In genomic region chr12:26906024-26906423, GRCh38 we compare ENCODE assay signal across 30 cellular contexts.
"Had no signal": no experiment of that assay in that cellular context is flagged by ENCODE, and none has a peak within 500 bp of the region (broad histone marks: within the 10 kb centered on the region; RNA-seq: fewer than 3 reads in every experiment).

No MANE protein-coding gene starts in this region.

- FAIRE-seq: bronchial epithelial cell, frontal cortex, islet of Langerhans had no signal

- H3K4me1 Mint-ChIP-seq: activated naive CD4-positive, alpha-beta T cell treated with anti-CD3 and anti-CD28 coated beads, Interleukin-2, amount 50 U/mL, for 24 hours; activated naive CD8-positive, alpha-beta T cell treated with anti-CD3 and anti-CD28 coated beads, Interleukin-2, amount 50 U/mL, for 24 hours; nephron progenitor cell; stimulated activated memory B cell treated with anti-CD40 and anti-IgM and Interleukin-4, amounts not matched to agents 10 μg/mL and 1 μg/mL and 100 μg/mL, for 72 hours; stimulated activated naive CD8-positive, alpha-beta T cell treated with anti-CD3 and anti-CD28 coated beads, Interleukin-15, amount 100 ng/mL, for 72 hours had no signal

- H3K27me3 Mint-ChIP-seq: activated CD8-positive, alpha-beta memory T cell treated with anti-CD3 and anti-CD28 coated beads, Interleukin-2, amount 10 ng/mL, durations not matched to agents 7 days and 5 days; activated naive CD4-positive, alpha-beta T cell treated with anti-CD3 and anti-CD28 coated beads, Interleukin-2, amount 50 U/mL, for 24 hours; activated naive CD8-positive, alpha-beta T cell treated with anti-CD3 and anti-CD28 coated beads, Interleukin-2, amount 50 U/mL, for 24 hours; central memory CD8-positive, alpha-beta T cell; progenitor cell of endocrine pancreas; stimulated activated memory B cell treated with anti-CD40 and anti-IgM and Interleukin-4, amounts not matched to agents 10 μg/mL and 1 μg/mL and 100 μg/mL, for 72 hours; stimulated activated naive CD8-positive, alpha-beta T cell treated with anti-CD3 and anti-CD28 coated beads, Interleukin-15, amount 100 ng/mL, for 72 hours had no signal

- DNase-seq: activated CD4-positive, alpha-beta T cell treated with anti-CD3 and anti-CD28 coated beads, Interleukin-2, amount 50 U/mL, for 1 hour; activated CD4-positive, CD25-positive, alpha-beta regulatory T cell treated with anti-CD3 and anti-CD28 coated beads, Interleukin-2, amount 50 U/mL, for 72 hours; activated CD8-positive, alpha-beta memory T cell treated with anti-CD3 and anti-CD28 coated beads, Interleukin-2, amount 10 ng/mL, durations not matched to agents 7 days and 5 days; activated CD8-positive, alpha-beta T cell treated with anti-CD3 and anti-CD28 coated beads, Interleukin-2, amount 10 ng/mL, durations not matched to agents 7 days and 5 days; activated naive CD8-positive, alpha-beta T cell treated with anti-CD3 and anti-CD28 coated beads, Interleukin-2, amount 50 U/mL, for 24 hours; activated T-cell treated with anti-CD3 and anti-CD28 coated beads, Interleukin-2, amount 50 U/mL, for 48 hours; amygdala; dermis blood vessel endothelial cell; effector CD4-positive, alpha-beta T cell; left lung; lower lobe of right lung; mesendoderm; nephron progenitor cell; stimulated activated CD4-positive, alpha-beta T cell treated with anti-CD3 and anti-CD28 coated beads, Interleukin-4, amount 100 ng/mL, for 24 hours; stimulated activated naive CD8-positive, alpha-beta T cell treated with anti-CD3 and anti-CD28 coated beads, Interleukin-15, amount 100 ng/mL, for 72 hours; substantia nigra; thyroid gland; upper lobe of right lung had no signal

- ATAC-seq: activated CD8-positive, alpha-beta memory T cell treated with anti-CD3 and anti-CD28 coated beads, Interleukin-2, amount 10 ng/mL, durations not matched to agents 7 days and 5 days; activated CD8-positive, alpha-beta T cell treated with anti-CD3 and anti-CD28 coated beads, Interleukin-2, amount 10 ng/mL, durations not matched to agents 7 days and 5 days; activated naive CD8-positive, alpha-beta T cell treated with anti-CD3 and anti-CD28 coated beads, Interleukin-2, amount 50 U/mL, for 24 hours; left lung; lower lobe of right lung; sciatic nerve; stimulated activated memory B cell treated with anti-CD40 and anti-IgM and Interleukin-4, amounts not matched to agents 10 μg/mL and 1 μg/mL and 100 μg/mL, for 72 hours; stimulated activated naive CD8-positive, alpha-beta T cell treated with anti-CD3 and anti-CD28 coated beads, Interleukin-15, amount 100 ng/mL, for 72 hours; upper lobe of right lung had no signal

- H3K4me3 Mint-ChIP-seq: activated CD8-positive, alpha-beta memory T cell treated with anti-CD3 and anti-CD28 coated beads, Interleukin-2, amount 10 ng/mL, durations not matched to agents 7 days and 5 days; activated CD8-positive, alpha-beta T cell treated with anti-CD3 and anti-CD28 coated beads, Interleukin-2, amount 10 ng/mL, durations not matched to agents 7 days and 5 days; activated naive CD4-positive, alpha-beta T cell treated with anti-CD3 and anti-CD28 coated beads, Interleukin-2, amount 50 U/mL, for 24 hours; activated naive CD8-positive, alpha-beta T cell treated with anti-CD3 and anti-CD28 coated beads, Interleukin-2, amount 50 U/mL, for 24 hours; central memory CD8-positive, alpha-beta T cell; nephron progenitor cell; stimulated activated memory B cell treated with anti-CD40 and anti-IgM and Interleukin-4, amounts not matched to agents 10 μg/mL and 1 μg/mL and 100 μg/mL, for 72 hours; stimulated activated naive CD8-positive, alpha-beta T cell treated with anti-CD3 and anti-CD28 coated beads, Interleukin-15, amount 100 ng/mL, for 72 hours; T-helper 1 cell treated with Interleukin-12 subunit alpha and Interleukin-12 subunit beta and Interleukin-4 antibody, amounts not matched to agents 30 μg/mL and 1 μg/mL, for 36 hours had no signal

- H3K9me3 Mint-ChIP-seq: activated naive CD4-positive, alpha-beta T cell treated with anti-CD3 and anti-CD28 coated beads, Interleukin-2, amount 50 U/mL, for 24 hours; central memory CD8-positive, alpha-beta T cell had no signal

- H3K4me1 ChIP-seq: left lung, lower lobe of right lung, thyroid gland, upper lobe of right lung had no signal

- H3K4me3 ChIP-seq: left lung, lower lobe of right lung, skin epidermis, thyroid gland, upper lobe of right lung had no signal

- H3K27ac Mint-ChIP-seq: activated CD8-positive, alpha-beta memory T cell treated with anti-CD3 and anti-CD28 coated beads, Interleukin-2, amount 10 ng/mL, durations not matched to agents 7 days and 5 days; activated CD8-positive, alpha-beta T cell treated with anti-CD3 and anti-CD28 coated beads, Interleukin-2, amount 10 ng/mL, durations not matched to agents 7 days and 5 days; activated naive CD4-positive, alpha-beta T cell treated with anti-CD3 and anti-CD28 coated beads, Interleukin-2, amount 50 U/mL, for 24 hours; activated naive CD8-positive, alpha-beta T cell treated with anti-CD3 and anti-CD28 coated beads, Interleukin-2, amount 50 U/mL, for 24 hours; activated T-helper 2 cell treated with anti-CD3 and anti-CD28 coated beads, Interferon-gamma antibody, Interleukin-2, Interleukin-4, amounts not matched to agents 10 μg/mL and 5 μg/mL and 100 μg/mL, durations not matched to agents 14 hours and 24 hours and 36 hours; nephron progenitor cell; stimulated activated memory B cell treated with anti-CD40 and anti-IgM and Interleukin-4, amounts not matched to agents 10 μg/mL and 1 μg/mL and 100 μg/mL, for 72 hours; stimulated activated naive CD8-positive, alpha-beta T cell treated with anti-CD3 and anti-CD28 coated beads, Interleukin-15, amount 100 ng/mL, for 72 hours; T-helper 1 cell treated with Interleukin-12 subunit alpha and Interleukin-12 subunit beta and Interleukin-4 antibody, amounts not matched to agents 30 μg/mL and 1 μg/mL, for 36 hours had no signal

- H3K27ac ChIP-seq: left lung, lower lobe of right lung, thyroid gland, upper lobe of right lung had no signal

- H3K9me3 ChIP-seq: lower lobe of right lung, neutrophil, thyroid gland, upper lobe of right lung had no signal

- H3K27me3 ChIP-seq: left lung, neutrophil, thyroid gland, upper lobe of right lung had no signal
